Comparison of ENCODE assay signal across 16 cellular contexts in genomic region chr10:121516071-121516470, GRCh38.
"Had no signal": no experiment of that assay in that cellular context is flagged by ENCODE, and none has a peak within 500 bp of the region (broad histone marks: within the 10 kb centered on the region; RNA-seq: fewer than 3 reads in every experiment).

No MANE protein-coding gene starts in this region.

- H3K27me3 ChIP-seq: breast epithelium, esophagus squamous epithelium, foreskin keratinocyte, neutrophil, right atrium auricular region had no signal

- H3K36me3 Mint-ChIP-seq: activated naive CD8-positive, alpha-beta T cell treated with anti-CD3 and anti-CD28 coated beads for 36 hours; immature natural killer cell had no signal

- ATAC-seq: foreskin keratinocyte, left colon had no signal

- H3K9me3 Mint-ChIP-seq: activated naive CD8-positive, alpha-beta T cell treated with anti-CD3 and anti-CD28 coated beads for 36 hours had no signal

- H3K9me3 ChIP-seq: breast epithelium, esophagus squamous epithelium, neutrophil, right atrium auricular region had no signal

- H3K4me3 ChIP-seq: breast epithelium, esophagus squamous epithelium, lung, right atrium auricular region, skin epidermis had no signal

- H3K4me1 Mint-ChIP-seq: immature natural killer cell had no signal

- H3K4me1 ChIP-seq: breast epithelium, right atrium auricular region had no signal

- H3K27ac ChIP-seq: breast epithelium, esophagus squamous epithelium, foreskin keratinocyte, neutrophil, right atrium auricular region had no signal

- H3K27ac Mint-ChIP-seq: activated naive CD8-positive, alpha-beta T cell treated with anti-CD3 and anti-CD28 coated beads for 36 hours; immature natural killer cell had no signal

- H3K36me3 ChIP-seq: breast epithelium, neutrophil, right atrium auricular region had no signal

- H3K4me3 Mint-ChIP-seq: activated naive CD8-positive, alpha-beta T cell treated with anti-CD3 and anti-CD28 coated beads for 36 hours; immature natural killer cell had no signal

- DNase-seq: activated CD8-positive, alpha-beta memory T cell treated with anti-CD3 and anti-CD28 coated beads for 24 hours; activated gamma-delta T cell treated with Interleukin-2 at 50 U/mL for 16 hours; activated naive CD8-positive, alpha-beta T cell treated with anti-CD3 and anti-CD28 coated beads for 36 hours; anterior cingulate cortex; esophagus squamous epithelium; foreskin keratinocyte; immature natural killer cell; left colon; midbrain; T-helper 9 cell; trophoblast cell had no signal

- H3K27me3 Mint-ChIP-seq: activated naive CD8-positive, alpha-beta T cell treated with anti-CD3 and anti-CD28 coated beads for 36 hours had no signal
